Comparison of ENCODE assay signal across 11 cellular contexts in the genomic region with DNA sequence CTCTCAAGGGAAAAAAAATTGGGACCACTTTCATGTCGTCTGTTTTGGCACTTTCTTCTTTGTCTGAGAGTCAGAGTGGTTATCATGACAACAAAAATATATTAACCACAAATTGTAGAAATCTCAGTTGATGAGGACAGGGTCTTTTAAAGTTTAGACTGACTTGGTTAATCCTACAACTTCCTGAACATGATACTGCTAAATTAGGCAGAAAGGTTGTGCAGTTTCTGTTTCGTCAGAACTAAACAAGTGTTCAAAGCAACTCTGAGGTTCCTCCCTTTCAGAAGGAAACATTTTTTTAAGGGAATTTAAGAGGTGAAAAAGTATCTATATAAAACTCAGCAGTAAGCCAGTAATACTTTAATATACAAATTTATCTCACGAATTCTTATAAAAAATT. TPM values are rescaled to one million over a fixed set of nuclear protein-coding genes. Genes with fewer than 3 reads are reported as not detected.
DNase-seq lines count a peak whose midpoint lies in the region; ATAC-seq and TF ChIP-seq lines count a peak whose summit lies in the region.
"Had no signal": no experiment of that assay in that cellular context is flagged by ENCODE, and none has a peak within 500 bp of the region (broad histone marks: within the 10 kb centered on the region; RNA-seq: fewer than 3 reads in every experiment).

No MANE protein-coding gene starts in this region.

- DNase-seq in choroid plexus epithelial cell (ENCODE audit: low read depth) (peak; percentile 35), type B pancreatic cell (ENCODE audit: extremely low spot score, unreplicated experiment) (no peak), WTC11 (ENCODE audit: low spot score) (no peak), HAP-1 (ENCODE audit: low spot score in 2 of 2) (no peak), right lobe of liver (no peak)
- DNase-seq: activated CD8-positive, alpha-beta memory T cell treated with anti-CD3 and anti-CD28 coated beads, Interleukin-2, amount 50 U/mL, for 4 hours; DND-41; NCI-H1092 treated with DMSO at 0.1 percent for 48 hours had no signal

- H3K27ac ChIP-seq in right lobe of liver, result no peak overlapping the region

- H3K9me3 Mint-ChIP-seq in type B pancreatic cell, result no peaks in the 10 kb centered on the region
- H3K9me3 Mint-ChIP-seq in WTC11, result no peaks in the 10 kb centered on the region

- POLR2A ChIA-PET in WTC11 (lab: Charles Lee), result interaction anchor here (0.6 kb wide), 1 partner anchor 1854 kb away, joined by 10 read pairs; no protein-coding TSS in a partner anchor

- peaks cover 56% of the 10 kb centered on the region for H3K36me3 Mint-ChIP-seq in type B pancreatic cell
- no peaks in the 10 kb centered on the region for H3K36me3 Mint-ChIP-seq in WTC11

- CTCF ChIA-PET in WTC11 (lab: Charles Lee), result no interaction called here

- ATAC-seq in GM21367 (IDR thresholded peaks at IDR 0.05; ENCODE audit: unreplicated experiment), result peak; percentile 77
- ATAC-seq in HG03159 (IDR thresholded peaks at IDR 0.05; ENCODE audit: unreplicated experiment), result peak; percentile 58
- no peak for ATAC-seq in WTC11
- ATAC-seq in right lobe of liver, result no peak
- ATAC-seq: left lobe of liver had no signal

- TF ChIP-seq POLR2A in right lobe of liver (IDR thresholded peaks at IDR 0.05), result no peak

- H3K4me1 ChIP-seq in HAP-1 (peaks cover 27% of the 10 kb centered on the region), right lobe of liver (no peaks in the 10 kb centered on the region)

- H3K27me3 Mint-ChIP-seq in type B pancreatic cell, result no peaks in the 10 kb centered on the region
- H3K27me3 Mint-ChIP-seq in WTC11 (ENCODE audit: low read depth), result peaks cover 13% of the 10 kb centered on the region

- H3K4me1 Mint-ChIP-seq in type B pancreatic cell (ENCODE audit: unreplicated experiment) (peaks cover 26% of the 10 kb centered on the region), WTC11 (peaks cover 58% of the 10 kb centered on the region)

- TF ChIP-seq CTCF in choroid plexus epithelial cell (conservative IDR thresholded peaks at IDR 0.05; ENCODE audit: low read depth, low read length), result no peak
- no peak for TF ChIP-seq CTCF in type B pancreatic cell (conservative IDR thresholded peaks at IDR 0.05)
- TF ChIP-seq CTCF in WTC11 (IDR thresholded peaks at IDR 0.05), result no peak
- no peak for TF ChIP-seq CTCF in right lobe of liver (IDR thresholded peaks at IDR 0.05)

- 60% methylated on average over 3 of the region's 3 CpGs for WGBS in right lobe of liver (ENCODE audit: insufficient coverage, low coverage, low lambda C conversion rate, missing lambda C conversion rate)

- H3K4me3 ChIP-seq in choroid plexus epithelial cell (ENCODE audit: low read depth, low read length), result no peak overlapping the region
- no peak overlapping the region for H3K4me3 ChIP-seq in HAP-1
- no peak overlapping the region for H3K4me3 ChIP-seq in right lobe of liver

- H3K27me3 ChIP-seq in HAP-1 (ENCODE audit: low read depth) (no peaks in the 10 kb centered on the region), right lobe of liver (no peaks in the 10 kb centered on the region)

- in situ Hi-C loops in HAP-1 (cut with MboI; ENCODE audit: low sequenced_read_pairs), result loop anchor here (25.0 kb wide), 2 partner anchors 237 to 338 kb away; no protein-coding TSS in a partner anchor

- intact Hi-C loops in right lobe of liver (cut with DNase I), result no loop called here

- H3K4me3 Mint-ChIP-seq in type B pancreatic cell (peak overlapping the region; percentile 68), WTC11 (no peak overlapping the region)

- H3K27ac Mint-ChIP-seq in type B pancreatic cell (peak overlapping the region; percentile 91), WTC11 (no peak overlapping the region)

- no peaks in the 10 kb centered on the region for H3K9me3 ChIP-seq in HAP-1
- H3K9me3 ChIP-seq in right lobe of liver, result no peaks in the 10 kb centered on the region

- H3K36me3 ChIP-seq in HAP-1 (replicated peaks) (peaks cover 37% of the 10 kb centered on the region), right lobe of liver (no peaks in the 10 kb centered on the region)

TF ChIP-seq in WTC11, 78 proteins besides CTCF, POLR2A, EP300 and RAD21:
- TF ChIP-seq NFE2L1 (CRISPR knock-in tag; IDR thresholded peaks at IDR 0.05), result no peak
- TF ChIP-seq NR1H2 (CRISPR knock-in tag; IDR thresholded peaks at IDR 0.05), result no peak
TF ChIP-seq in WTC11: peak in this region for 0.

RNA-seq across cellular contexts. Expression of a gene that starts 15.3 kb away (rescaled TPM):
- total RNA-seq in type B pancreatic cell (ENCODE audit: low replicate concordance) (189 and 632 TPM in 2 replicates), WTC11 (2021) (2.3 to 3.0 TPM (median 2.4 TPM) in 3 replicates), right lobe of liver (1 to 10 TPM in 2 of 6 experiments, under 1 TPM in 4; 0.29 to 4.2 (median 0.74) TPM)

Comparison
In these comparisons a context has a peak if more than half of its experiments do, and no peak if none do; other contexts are left out.
1. ATAC-seq: peak in GM21367 (single experiment) and HG03159 (single experiment); none in WTC11 (single experiment) and right lobe of liver (0 of 4).
2. RNA of a gene that starts 15.3 kb away (total RNA-seq): 189 to 632 TPM in type B pancreatic cell; 2.3 to 3.0 TPM in WTC11 and 0.29 to 4.2 TPM in right lobe of liver; every median in the first group is over 10 times any median in the second.